22 cellular contexts compared by ENCODE assay signal in genomic region chr1:84967666-84968065, GRCh38.
"Had no signal": no experiment of that assay in that cellular context is flagged by ENCODE, and none has a peak within 500 bp of the region (broad histone marks: within the 10 kb centered on the region; RNA-seq: fewer than 3 reads in every experiment).

No MANE protein-coding gene starts in this region.

- H3K36me3 ChIP-seq: SJSA1 had no signal

- H3K27ac Mint-ChIP-seq: IgD-negative memory B cell had no signal

- H3K4me3 Mint-ChIP-seq: IgD-negative memory B cell had no signal

- H3K27me3 ChIP-seq: SJSA1 had no signal

- H3K4me3 ChIP-seq: K562, SJSA1, SK-N-MC had no signal

- H3K27ac ChIP-seq: KMS-11, SJSA1, SK-N-MC had no signal

- ATAC-seq: K562 had no signal

- H3K27me3 Mint-ChIP-seq: IgD-negative memory B cell had no signal

- DNase-seq: Kasumi-1, MM.1S, NCI-H1092 treated with DMSO at 0.1 percent for 48 hours, NCI-H1436, NCI-H187, NCI-H2029, NCI-H2081 treated with DMSO at 0.1 percent for 48 hours, NCI-H2171, NCI-H226, NCI-H446, NCI-H510A, NCI-H524 treated with DMSO at 0.1 percent for 48 hours, NCI-H69, NCI-H774, Right ventricle myocardium superior, RPMI8226, SIG-M5 had no signal

- H3K9me3 Mint-ChIP-seq: IgD-negative memory B cell had no signal

- H3K9me3 ChIP-seq: SJSA1 had no signal
